9 cellular contexts compared by ENCODE assay signal in genomic region chr7:36129048-36129534, GRCh38. TPM values are rescaled to one million over a fixed set of nuclear protein-coding genes. Genes with fewer than 3 reads are reported as not detected.
DNase-seq lines count a peak whose midpoint lies in the region; ATAC-seq and TF ChIP-seq lines count a peak whose summit lies in the region.
"Had no signal": no experiment of that assay in that cellular context is flagged by ENCODE, and none has a peak within 500 bp of the region (broad histone marks: within the 10 kb centered on the region; RNA-seq: fewer than 3 reads in every experiment).

No MANE protein-coding gene starts in this region.

- H3K9ac ChIP-seq in HCT116 (ENCODE audit: low read length): peak overlapping the region; percentile 41
- peak overlapping the region; percentile 12; the same call in 1 of the 2 replicates for H3K9ac ChIP-seq in SK-N-SH
- peak overlapping the region; percentile 29 for H3K9ac ChIP-seq in skeletal muscle satellite cell (ENCODE audit: low read depth, low read length)

- no peak for TF ChIP-seq RAD21 in HCT116 (IDR thresholded peaks at IDR 0.05; ENCODE audit: low read depth)
- no peak for TF ChIP-seq RAD21 in SK-N-SH (IDR thresholded peaks at IDR 0.05; ENCODE audit: low read length)

- H3K27ac Mint-ChIP-seq in naive thymus-derived CD4-positive, alpha-beta T cell: no peak overlapping the region
- no peak overlapping the region for H3K27ac Mint-ChIP-seq in activated CD4-positive, alpha-beta memory T cell treated with anti-CD3 and anti-CD28 coated beads for 36 hours
- H3K27ac Mint-ChIP-seq: mesothelial cell of epicardium had no signal

- RAD21 ChIA-PET in HCT116 (lab: Charles Lee; ENCODE audit: low non-redundant PET in 1 of 2, low total read pairs in 2 of 2, uncharacterized antibody in 2 of 2, unreplicated experiment in 2 of 2): interaction anchor here in 1 of 2 experiments (0.7 kb wide), 1 partner anchor 14 kb away, joined by 4 read pairs; no protein-coding TSS in a partner anchor

- H3K9me3 ChIP-seq in HCT116 (ENCODE audit: control insufficient read depth in 1 of 2, insufficient read depth in 1 of 2, low read depth in 1 of 2, low read length in 2 of 2) (no peaks in the 10 kb centered on the region), SK-N-SH (no peaks in the 10 kb centered on the region), heart right ventricle (peaks cover 0 to 5% (median 0%) of the 10 kb centered on the region in 11 donors), skeletal muscle satellite cell (replicated peaks; ENCODE audit: low read length) (no peaks in the 10 kb centered on the region)
- no peaks in the 10 kb centered on the region for H3K9me3 ChIP-seq in naive thymus-derived CD4-positive, alpha-beta T cell (ENCODE audit: control insufficient read depth in 2 of 3, low read length in 3 of 3)

- H3K4me1 ChIP-seq in HCT116 (ENCODE audit: control insufficient read depth in 1 of 2, insufficient read depth in 2 of 2, low read length in 2 of 2) (peaks cover 9 to 26% of the 10 kb centered on the region in 2 experiments; a peak in 3 of 4 replicates), SK-N-SH (ENCODE audit: control insufficient read depth in 1 of 2, insufficient read depth in 2 of 2, low read depth in 1 of 2, low read length in 1 of 2) (peaks cover 0 to 2% of the 10 kb centered on the region in 2 experiments; a peak in 3 of 4 replicates), heart right ventricle (peaks cover 10 to 49% (median 25%) of the 10 kb centered on the region in 9 donors), skeletal muscle satellite cell (ENCODE audit: control insufficient read depth, insufficient read depth, low read length) (peaks cover 20% of the 10 kb centered on the region)
- no peaks in the 10 kb centered on the region for H3K4me1 ChIP-seq in naive thymus-derived CD4-positive, alpha-beta T cell (ENCODE audit: control insufficient read depth in 2 of 2, insufficient read depth in 2 of 2, low read length in 2 of 2)

- H3K27me3 Mint-ChIP-seq in naive thymus-derived CD4-positive, alpha-beta T cell: peaks cover 0 to 12% (median 0%) of the 10 kb centered on the region in 5 donors
- peaks cover 1% of the 10 kb centered on the region for H3K27me3 Mint-ChIP-seq in activated CD4-positive, alpha-beta memory T cell treated with anti-CD3 and anti-CD28 coated beads for 36 hours

- TF ChIP-seq POLR2A in HCT116 (IDR thresholded peaks at IDR 0.05; ENCODE audit: borderline replicate concordance, extremely low read depth, insufficient read depth, insufficient read length): no peak

- H3K4me3 ChIP-seq in HCT116 (replicated peaks in 1 of 2; ENCODE audit: low read depth in 1 of 2, low read length in 2 of 2) (peak overlapping the region; percentile 28 to 55), SK-N-SH (ENCODE audit: low read depth in 2 of 2, low read length in 1 of 2) (no peak overlapping the region), heart right ventricle (peak overlapping the region in 4 of 10 donors; percentile 2 to 10 (median 8)), skeletal muscle satellite cell (ENCODE audit: low read length) (peak overlapping the region; percentile 39)
- no peak overlapping the region for H3K4me3 ChIP-seq in naive thymus-derived CD4-positive, alpha-beta T cell (ENCODE audit: low read length)

- no peaks in the 10 kb centered on the region for H3K79me2 ChIP-seq in HCT116 (ENCODE audit: insufficient read depth, low read length)
- no peaks in the 10 kb centered on the region for H3K79me2 ChIP-seq in SK-N-SH (ENCODE audit: insufficient read depth)

- peaks cover 0 to 6% (median 0%) of the 10 kb centered on the region in 7 donors for H3K4me1 Mint-ChIP-seq in naive thymus-derived CD4-positive, alpha-beta T cell
- no peaks in the 10 kb centered on the region for H3K4me1 Mint-ChIP-seq in activated CD4-positive, alpha-beta memory T cell treated with anti-CD3 and anti-CD28 coated beads for 36 hours (ENCODE audit: low read depth)

- peaks cover 9% of the 10 kb centered on the region for H3F3A ChIP-seq in SK-N-SH (replicated peaks; ENCODE audit: insufficient read depth)

- ATAC-seq in HCT116 (peak; percentile 64), heart right ventricle (peak; percentile 31 to 71 (median 56))
- no peak for ATAC-seq in naive thymus-derived CD4-positive, alpha-beta T cell

- H3K27me3 ChIP-seq in HCT116 (ENCODE audit: insufficient read depth, low read length) (no peaks in the 10 kb centered on the region), SK-N-SH (ENCODE audit: insufficient read depth) (no peaks in the 10 kb centered on the region), heart right ventricle (no peaks in the 10 kb centered on the region), skeletal muscle satellite cell (ENCODE audit: control insufficient read depth, insufficient read depth, low read length) (peaks cover 6% of the 10 kb centered on the region)
- H3K27me3 ChIP-seq in naive thymus-derived CD4-positive, alpha-beta T cell (ENCODE audit: control insufficient read depth in 2 of 2, insufficient read depth in 2 of 2, low read length in 2 of 2): no peaks in the 10 kb centered on the region

- H3K36me3 ChIP-seq in HCT116 (ENCODE audit: control insufficient read depth in 1 of 2, insufficient read depth in 2 of 2, low read length in 2 of 2) (no peaks in the 10 kb centered on the region), SK-N-SH (replicated peaks in 1 of 2; ENCODE audit: control insufficient read depth in 1 of 2, insufficient read depth in 2 of 2, low read length in 1 of 2) (no peaks in the 10 kb centered on the region), heart right ventricle (no peaks in the 10 kb centered on the region), skeletal muscle satellite cell (ENCODE audit: insufficient read depth, low read length) (no peaks in the 10 kb centered on the region)
- H3K36me3 ChIP-seq in naive thymus-derived CD4-positive, alpha-beta T cell (ENCODE audit: control insufficient read depth in 2 of 3, insufficient read depth in 3 of 3, low read length in 3 of 3): no peaks in the 10 kb centered on the region

- CTCF ChIA-PET in HCT116 (lab: Charles Lee) (interaction anchor here (0.7 to 0.8 kb wide), 4 partner anchors 11 to 152 kb away, joined by 3 to 7 read pairs (median 5); no protein-coding TSS in a partner anchor), SK-N-SH (lab: Yijun Ruan, JAX) (interaction anchor here (0.6 to 1.1 kb wide), 8 partner anchors 10 to 222 kb away, joined by 3 to 5 read pairs (median 3); no protein-coding TSS in a partner anchor)
- CTCF ChIA-PET in naive thymus-derived CD4-positive, alpha-beta T cell (lab: Charles Lee): no interaction called here
- CTCF ChIA-PET in activated CD4-positive, alpha-beta memory T cell treated with anti-CD3 and anti-CD28 coated beads for 36 hours (lab: Charles Lee): interaction anchor here (1.1 kb wide), 1 partner anchor 27 kb away, joined by 3 read pairs; no protein-coding TSS in a partner anchor

- H3K27ac ChIP-seq in HCT116 (ENCODE audit: low read depth, low read length) (peak overlapping the region; percentile 26; the same call in 1 of the 2 replicates), SK-N-SH (ENCODE audit: low read depth in 2 of 2, low read length in 1 of 2) (peak overlapping the region in 1 of 2 experiments; percentile 85; a peak in 2 of 4 replicates), heart right ventricle (peak overlapping the region; percentile 61 to 85 (median 72))
- H3K27ac ChIP-seq in naive thymus-derived CD4-positive, alpha-beta T cell (ENCODE audit: low read depth, low read length): no peak overlapping the region

- no TSS peak for BruUV-seq in HCT116 (replicated peaks; lab: Mats Ljungman, UMichigan)

- H2AFZ ChIP-seq in HCT116 (ENCODE audit: low read depth, low read length, poor library complexity, severe bottlenecking) (peak overlapping the region; percentile 98), SK-N-SH (ENCODE audit: low read depth) (no peak overlapping the region)

- intact Hi-C loops in HCT116 (cut with micrococcal nuclease) (loop anchor here (5.0 kb wide), 1 partner anchor 142 kb away; no protein-coding TSS in a partner anchor), heart right ventricle (cut with DNase I) (loop anchor here in 4 of 10 donors (1.0 to 10.0 kb wide), 4 partner anchors 23 to 163 kb away; partner anchors contain the start of gene EEPD1 (in 1 of the 4))
- intact Hi-C loops in naive thymus-derived CD4-positive, alpha-beta T cell (cut with micrococcal nuclease): no loop called here
- intact Hi-C loops in activated CD4-positive, alpha-beta memory T cell treated with anti-CD3 and anti-CD28 coated beads for 36 hours (cut with micrococcal nuclease): no loop called here

- H3K9me2 ChIP-seq in HCT116 (ENCODE audit: insufficient read depth) (no peaks in the 10 kb centered on the region), SK-N-SH (no peaks in the 10 kb centered on the region)

- peaks cover 0 to 3% (median 0%) of the 10 kb centered on the region in 5 donors for H3K36me3 Mint-ChIP-seq in naive thymus-derived CD4-positive, alpha-beta T cell
- no peaks in the 10 kb centered on the region for H3K36me3 Mint-ChIP-seq in activated CD4-positive, alpha-beta memory T cell treated with anti-CD3 and anti-CD28 coated beads for 36 hours
- H3K36me3 Mint-ChIP-seq: mesothelial cell of epicardium had no signal

- no peak for TF ChIP-seq CTCF in HCT116 (IDR thresholded peaks at IDR 0.05 in 2 of 3, conservative IDR thresholded peaks at IDR 0.05 in 1 of 3; ENCODE audit: borderline replicate concordance in 1 of 3, insufficient read depth in 1 of 3, low read depth in 2 of 3, low read length in 2 of 3)
- TF ChIP-seq CTCF in SK-N-SH (IDR thresholded peaks at IDR 0.05): no peak
- TF ChIP-seq CTCF in heart right ventricle (IDR thresholded peaks at IDR 0.05): no peak

- H3K4me3 Mint-ChIP-seq in naive thymus-derived CD4-positive, alpha-beta T cell: no peak overlapping the region
- no peak overlapping the region for H3K4me3 Mint-ChIP-seq in activated CD4-positive, alpha-beta memory T cell treated with anti-CD3 and anti-CD28 coated beads for 36 hours
- H3K4me3 Mint-ChIP-seq: mesothelial cell of epicardium had no signal

- peaks cover 0 to 8% (median 0%) of the 10 kb centered on the region in 11 donors for H3K9me3 Mint-ChIP-seq in naive thymus-derived CD4-positive, alpha-beta T cell
- peaks cover 7% of the 10 kb centered on the region for H3K9me3 Mint-ChIP-seq in activated CD4-positive, alpha-beta memory T cell treated with anti-CD3 and anti-CD28 coated beads for 36 hours

- H3K4me2 ChIP-seq in HCT116 (ENCODE audit: low read length): peak overlapping the region; percentile 92
- peak overlapping the region; percentile 44 for H3K4me2 ChIP-seq in SK-N-SH
- H3K4me2 ChIP-seq in skeletal muscle satellite cell (ENCODE audit: low read length): peak overlapping the region; percentile 74

- POLR2A ChIA-PET in HCT116 (lab: Charles Lee) (no interaction called here), SK-N-SH (lab: Yijun Ruan, JAX) (no interaction called here)
- POLR2A ChIA-PET in naive thymus-derived CD4-positive, alpha-beta T cell (lab: Charles Lee): no interaction called here
- POLR2A ChIA-PET in activated CD4-positive, alpha-beta memory T cell treated with anti-CD3 and anti-CD28 coated beads for 36 hours (lab: Charles Lee): no interaction called here

- DNase-seq in HCT116 (ENCODE audit: low read depth, low spot score) (no peak), SK-N-SH (no peak), heart right ventricle (peak in 1 of 2 donors; percentile 23), CD1c-positive myeloid dendritic cell (ENCODE audit: extremely low spot score) (no peak)
- no peak for DNase-seq in naive thymus-derived CD4-positive, alpha-beta T cell
- no peak for DNase-seq in activated CD4-positive, alpha-beta memory T cell treated with anti-CD3 and anti-CD28 coated beads for 36 hours
- no peak for DNase-seq in central memory CD4-positive, alpha-beta T cell

- WGBS in SK-N-SH (ENCODE audit: low lambda C conversion rate): 60% methylated on average over 9 of the region's 9 CpGs
- WGBS in heart right ventricle, 2 donors: 59 to 66% methylated on average over 9 of the region's 9 CpGs

- H4K20me1 ChIP-seq in HCT116 (ENCODE audit: insufficient read depth): no peaks in the 10 kb centered on the region
- no peaks in the 10 kb centered on the region for H4K20me1 ChIP-seq in SK-N-SH (ENCODE audit: insufficient read depth)

- TF ChIP-seq EP300 in SK-N-SH (IDR thresholded peaks at IDR 0.05; ENCODE audit: borderline replicate concordance in 1 of 2, low read depth in 1 of 2, low read length in 1 of 2): no peak

RNA-seq across cellular contexts. Expression of gene EEPD1, which starts 24.0 kb away (rescaled TPM):
- total RNA-seq in HCT116 (2021; ENCODE audit: unreplicated experiment) (4.2 TPM), heart right ventricle (10 to 100 TPM in 2 of 10 donors, 1 to 10 TPM in 8; 6.1 to 14.7 (median 8.4) TPM)
- polyA plus RNA-seq in HCT116 (2012): 4.2 and 4.3 TPM in 2 replicates
- polyA plus RNA-seq in SK-N-SH (2012; rRNA removed) (2.4 and 5.0 TPM in 2 replicates), heart right ventricle (10 to 100 TPM in 1 of 2 donors, 1 to 10 TPM in 1; 6.7 to 15.2 TPM)
- 2.5 and 5.2 TPM in 2 replicates for polyA plus RNA-seq in SK-N-SH (2012; cell fraction: cytosol; rRNA removed)
- polyA plus RNA-seq in SK-N-SH (2012; cell fraction: nucleus; rRNA removed): 9.3 and 11.4 TPM in 2 replicates
- total RNA-seq in skeletal muscle satellite cell (2012; rRNA removed): 1.3 and 1.5 TPM in 2 replicates
- total RNA-seq in naive thymus-derived CD4-positive, alpha-beta T cell: 10 to 100 TPM in 2 of 5 experiments, 1 to 10 TPM in 3; 2.2 to 13.2 (median 3.7) TPM
- polyA plus RNA-seq in naive thymus-derived CD4-positive, alpha-beta T cell: 10 to 100 TPM; 12.3 to 15.8 TPM
- total RNA-seq in activated CD4-positive, alpha-beta memory T cell treated with anti-CD3 and anti-CD28 coated beads for 36 hours: 1 to 10 TPM; 1.2 to 1.3 TPM

Comparison
In these comparisons a context has a peak if more than half of its experiments do, and no peak if none do; other contexts are left out.
1. H3K4me3 ChIP-seq: peak in HCT116 (2 of 2) and skeletal muscle satellite cell (single experiment); none in SK-N-SH (0 of 2) and naive thymus-derived CD4-positive, alpha-beta T cell (single experiment).
2. Peak in every context shown above with its lines, with median percentiles within 50 percentile points of each other: H3K4me2 ChIP-seq and H3K9ac ChIP-seq.